Comparison of ENCODE assay signal across 10 cellular contexts in genomic region chr1:219465247-219466093, GRCh38.
DNase-seq lines count a peak whose midpoint lies in the region; ATAC-seq, FAIRE-seq and TF ChIP-seq lines count a peak whose summit lies in the region.
"Had no signal": no experiment of that assay in that cellular context is flagged by ENCODE, and none has a peak within 500 bp of the region (broad histone marks: within the 10 kb centered on the region; RNA-seq: fewer than 3 reads in every experiment).

No MANE protein-coding gene starts in this region.

- no peak overlapping the region for H3K27ac Mint-ChIP-seq in mesothelial cell of epicardium

- no peaks in the 10 kb centered on the region for H3K27me3 Mint-ChIP-seq in mesothelial cell of epicardium (ENCODE audit: low read depth)
- H3K27me3 Mint-ChIP-seq: central memory CD8-positive, alpha-beta T cell had no signal

- H3K4me3 Mint-ChIP-seq in mesothelial cell of epicardium, result no peak overlapping the region
- H3K4me3 Mint-ChIP-seq: central memory CD8-positive, alpha-beta T cell had no signal

- DNase-seq in GM12892 (ENCODE audit: insufficient read length) (no peak), fibroblast of gingiva (ENCODE audit: low read depth) (peak; percentile 57), upper lobe of left lung (no peak), NOMO-1 treated with DMSO at 0.1 percent for 48 hours (lab: John Stamatoyannopoulos, UW; ENCODE audit: unreplicated experiment) (no peak), posterior vena cava (ENCODE audit: low spot score) (no peak), mesothelial cell of epicardium (ENCODE audit: low spot score in 2 of 2, unreplicated experiment in 2 of 2) (no peak)
- DNase-seq: NCI-H1048 had no signal

- ATAC-seq in GM21390 (IDR thresholded peaks at IDR 0.05; ENCODE audit: unreplicated experiment), result peak; percentile 45
- peak; percentile 53 for ATAC-seq in HG03342 (IDR thresholded peaks at IDR 0.05; ENCODE audit: unreplicated experiment)
- ATAC-seq in upper lobe of left lung (ENCODE audit: low FRiP score in 2 of 2), result no peak

- no peak for TF ChIP-seq EP300 in upper lobe of left lung (IDR thresholded peaks at IDR 0.05)

- no peak for FAIRE-seq in GM12892 (lab: Jason Lieb, UNC)

- H3K9me3 ChIP-seq in upper lobe of left lung, result no peaks in the 10 kb centered on the region

- H3K27ac ChIP-seq in upper lobe of left lung, result no peak overlapping the region

- TF ChIP-seq POLR2A in GM12892 (IDR thresholded peaks at IDR 0.05; ENCODE audit: low read depth, low read length) (0 out of 2 replicates have a peak, but pooled peaks have one; percentile 31), upper lobe of left lung (IDR thresholded peaks at IDR 0.05) (no peak)

- no peaks in the 10 kb centered on the region for H3K4me1 Mint-ChIP-seq in mesothelial cell of epicardium

- intact Hi-C loops in posterior vena cava (cut with DNase I), result no loop called here

- no peak for TF ChIP-seq CTCF in upper lobe of left lung (IDR thresholded peaks at IDR 0.05)
- TF ChIP-seq CTCF in mesothelial cell of epicardium (IDR thresholded peaks at IDR 0.05; ENCODE audit: unreplicated experiment), result no peak

- no peaks in the 10 kb centered on the region for H3K36me3 ChIP-seq in upper lobe of left lung

- H3K4me1 ChIP-seq in upper lobe of left lung, result no peaks in the 10 kb centered on the region

- H3K36me3 Mint-ChIP-seq in mesothelial cell of epicardium, result no peaks in the 10 kb centered on the region

- H3K4me3 ChIP-seq in upper lobe of left lung, result no peak overlapping the region

- WGBS in upper lobe of left lung, 2 donors, result 92 to 94% methylated on average over 6 of the region's 6 CpGs

- H3K9me3 Mint-ChIP-seq in mesothelial cell of epicardium, result no peaks in the 10 kb centered on the region

- H3K27me3 ChIP-seq in upper lobe of left lung, result no peaks in the 10 kb centered on the region

Comparison
In these comparisons a context has a peak if more than half of its experiments do, and no peak if none do; other contexts are left out.
1. ATAC-seq: peak in GM21390 (single experiment) and HG03342 (single experiment); none in upper lobe of left lung (0 of 2).